Comparison of ENCODE assay signal across 1 cellular context in the genomic region with DNA sequence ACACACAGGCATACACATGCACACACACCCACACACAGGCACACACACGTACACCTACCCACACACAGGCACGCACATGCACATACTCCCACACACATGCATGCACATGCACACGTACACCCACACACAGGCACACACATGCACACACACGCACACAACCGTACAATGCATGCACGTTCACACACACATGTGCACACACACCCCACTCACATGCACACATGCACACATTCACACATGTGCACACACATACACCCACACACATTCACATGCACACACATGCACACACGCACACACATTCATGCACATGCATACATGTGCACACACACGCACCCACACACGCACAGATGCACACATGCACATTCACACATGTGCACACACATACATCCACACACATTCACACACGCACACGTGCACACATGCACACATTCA.
TF ChIP-seq lines count a peak whose summit lies in the region.

No MANE protein-coding gene starts in this region.

TF ChIP-seq in endothelial cell of umbilical vein, 7 proteins besides CTCF, POLR2A, EP300 and RAD21:
- TF ChIP-seq EZH2 (IDR thresholded peaks at IDR 0.05; ENCODE audit: borderline replicate concordance, low read depth, low read length, severe bottlenecking) (no peak), GATA2 (IDR thresholded peaks at IDR 0.05; ENCODE audit: insufficient read depth, insufficient read length, low read depth, low read length) (no peak), MAX (IDR thresholded peaks at IDR 0.05; ENCODE audit: insufficient read depth, insufficient read length) (no peak), POLR2AphosphoS5 (IDR thresholded peaks at IDR 0.05; ENCODE audit: insufficient read depth, low read depth, low read length) (no peak)
